In the genomic region with DNA sequence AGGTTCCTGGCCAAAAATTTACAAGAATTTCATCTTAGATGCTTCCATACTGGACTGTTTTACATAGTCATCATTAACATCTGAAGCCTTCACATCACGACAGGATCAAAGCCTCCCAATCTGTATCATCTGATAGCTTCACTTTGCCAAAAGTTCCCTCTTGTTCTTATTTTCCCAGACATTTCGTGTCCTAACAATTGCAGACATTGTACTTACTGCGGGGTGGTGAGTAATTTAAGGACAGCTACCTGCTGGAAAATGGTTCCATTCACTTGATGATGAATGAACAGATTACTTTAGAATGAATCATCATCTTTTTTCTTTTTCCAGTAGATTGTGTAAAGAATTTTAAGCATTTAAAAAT, we compare ENCODE assay signal across 14 cellular contexts.
A peak's percentile ranks its signal among the peaks of the same experiment; 100 is the strongest.
DNase-seq lines count a peak whose midpoint lies in the region; ATAC-seq, FAIRE-seq and TF ChIP-seq lines count a peak whose summit lies in the region.
"Had no signal": no experiment of that assay in that cellular context is flagged by ENCODE, and none has a peak within 500 bp of the region (broad histone marks: within the 10 kb centered on the region; RNA-seq: fewer than 3 reads in every experiment).

No MANE protein-coding gene starts in this region.

- no peaks in the 10 kb centered on the region for H3K27me3 ChIP-seq in astrocyte (ENCODE audit: insufficient read depth, low read length)
- no peaks in the 10 kb centered on the region for H3K27me3 ChIP-seq in keratinocyte (ENCODE audit: control insufficient read depth, extremely low read depth, insufficient read depth, low read length)
- no peaks in the 10 kb centered on the region for H3K27me3 ChIP-seq in stomach smooth muscle (ENCODE audit: control insufficient read depth in 1 of 2, insufficient read depth in 2 of 2, low read length in 2 of 2)
- H3K27me3 ChIP-seq in gastrocnemius medialis = no peaks in the 10 kb centered on the region

- TF ChIP-seq POLR2A in gastrocnemius medialis (IDR thresholded peaks at IDR 0.05) = no peak

- no peaks in the 10 kb centered on the region for H3K27me3 Mint-ChIP-seq in astrocyte (ENCODE audit: low read depth, unreplicated experiment)
- H3K27me3 Mint-ChIP-seq: stimulated activated naive CD8-positive, alpha-beta T cell treated with anti-CD3 and anti-CD28 coated beads, Interleukin-15, Interleukin-2, amounts not matched to agents 100 ng/mL and 50 ng/mL, for 24 hours had no signal

- no peaks in the 10 kb centered on the region for H3K36me3 Mint-ChIP-seq in astrocyte (ENCODE audit: low read depth, unreplicated experiment)

- dilution Hi-C loops in keratinocyte (cut with MboI; ENCODE audit: extremely low pct_ligation_motif_present, low sequenced_read_pairs) = no loop called here

- H3K79me2 ChIP-seq in astrocyte (ENCODE audit: insufficient read depth, low read length) = no peaks in the 10 kb centered on the region
- H3K79me2 ChIP-seq in keratinocyte (ENCODE audit: control insufficient read depth, insufficient read depth, low read length) = no peaks in the 10 kb centered on the region
- H3K79me2 ChIP-seq: parathyroid adenoma had no signal

- H2AFZ ChIP-seq in astrocyte (ENCODE audit: low read depth, low read length) (no peak overlapping the region), keratinocyte (ENCODE audit: control insufficient read depth, low read length) (no peak overlapping the region)
- H2AFZ ChIP-seq: parathyroid adenoma had no signal

- H4K20me1 ChIP-seq in astrocyte (ENCODE audit: insufficient read depth, low read length) (no peaks in the 10 kb centered on the region), keratinocyte (ENCODE audit: control insufficient read depth, extremely low read depth, insufficient read depth, low read length) (no peaks in the 10 kb centered on the region)

- in situ Hi-C loops in gastrocnemius medialis (cut with MboI; ENCODE audit: low sequenced_read_pairs in 4 of 4) = no loop called here

- H3K4me2 ChIP-seq in astrocyte (ENCODE audit: low read length) (peak overlapping the region; percentile 64), keratinocyte (ENCODE audit: control insufficient read depth, extremely low read depth, insufficient read depth, low read depth, low read length) (peak overlapping the region; percentile 31)

- intact Hi-C loops in gastrocnemius medialis (cut with DNase I; ENCODE audit: low total_unique reads) = no loop called here

- DNase-seq in HT1080 (ENCODE audit: low read depth) (peak; percentile 91), astrocyte (ENCODE audit: low read depth) (peak; percentile 92), keratinocyte (ENCODE audit: low read depth, low spot score) (peak; percentile 30), gastrocnemius medialis (no peak), NCI-H510A (lab: John Stamatoyannopoulos, UW) (no peak), NCI-H69 (lab: John Stamatoyannopoulos, UW) (no peak)
- DNase-seq: activated CD8-positive, alpha-beta memory T cell treated with anti-CD3 and anti-CD28 coated beads, Interleukin-2, amount 50 U/mL, for 4 hours; COR-L47; NCI-H748 treated with DMSO at 0.1 percent for 48 hours; stimulated activated CD4-positive, alpha-beta T cell treated with anti-CD3 and anti-CD28 coated beads, Interleukin-4, amount 100 ng/mL, for 4 hours had no signal

- H3K4me3 Mint-ChIP-seq in astrocyte (ENCODE audit: unreplicated experiment) = no peak overlapping the region
- H3K4me3 Mint-ChIP-seq: stimulated activated naive CD8-positive, alpha-beta T cell treated with anti-CD3 and anti-CD28 coated beads, Interleukin-15, Interleukin-2, amounts not matched to agents 100 ng/mL and 50 ng/mL, for 24 hours had no signal

- peak overlapping the region; percentile 64 for H3K27ac ChIP-seq in astrocyte (ENCODE audit: low read depth, low read length)
- no peak overlapping the region for H3K27ac ChIP-seq in keratinocyte (ENCODE audit: control insufficient read depth, insufficient read depth, low read length)
- H3K27ac ChIP-seq in stomach smooth muscle (ENCODE audit: low read length) = peak overlapping the region; percentile 32
- H3K27ac ChIP-seq in gastrocnemius medialis = no peak overlapping the region
- H3K27ac ChIP-seq: parathyroid adenoma, SK-N-MC had no signal

- H3K36me3 ChIP-seq in astrocyte (ENCODE audit: insufficient read depth, low read length) (no peaks in the 10 kb centered on the region), keratinocyte (ENCODE audit: control insufficient read depth in 2 of 2, extremely low read depth in 1 of 2, insufficient read depth in 2 of 2, low read length in 2 of 2) (no peaks in the 10 kb centered on the region), stomach smooth muscle (ENCODE audit: control insufficient read depth in 2 of 2, insufficient read depth in 2 of 2, low read length in 2 of 2) (no peaks in the 10 kb centered on the region), gastrocnemius medialis (no peaks in the 10 kb centered on the region)

- no peak for FAIRE-seq in astrocyte (lab: Jason Lieb, UNC)
- FAIRE-seq in keratinocyte (lab: Jason Lieb, UNC) = peak; percentile 78

- H3K4me3 ChIP-seq in astrocyte (ENCODE audit: insufficient read depth, low read depth, low read length) (no peak overlapping the region), keratinocyte (ENCODE audit: control insufficient read depth in 2 of 3, extremely low read depth in 1 of 3, insufficient read depth in 2 of 3, low read depth in 1 of 3, low read length in 3 of 3) (no peak overlapping the region), stomach smooth muscle (ENCODE audit: low read length in 2 of 2) (peak overlapping the region; percentile 21 to 41), gastrocnemius medialis (no peak overlapping the region)
- H3K4me3 ChIP-seq: SK-N-MC had no signal

- H3K9me3 ChIP-seq in astrocyte (ENCODE audit: insufficient read depth, low read depth, low read length) = no peaks in the 10 kb centered on the region
- H3K9me3 ChIP-seq in keratinocyte (ENCODE audit: control insufficient read depth, low read depth, low read length) = no peaks in the 10 kb centered on the region
- no peaks in the 10 kb centered on the region for H3K9me3 ChIP-seq in stomach smooth muscle (ENCODE audit: control insufficient read depth in 2 of 2, low read length in 2 of 2)
- H3K9me3 ChIP-seq in gastrocnemius medialis = no peaks in the 10 kb centered on the region

- no peak for TF ChIP-seq CTCF in astrocyte (IDR thresholded peaks at IDR 0.05; ENCODE audit: insufficient read depth, low read depth, low read length)
- no peak for TF ChIP-seq CTCF in keratinocyte (optimal IDR thresholded peaks at IDR 0.05 in 1 of 3, IDR thresholded peaks at IDR 0.05 in 1 of 3, conservative IDR thresholded peaks at IDR 0.05 in 1 of 3; ENCODE audit: extremely low read depth in 1 of 3, insufficient read depth in 2 of 3, low read length in 3 of 3)
- no peak for TF ChIP-seq CTCF in gastrocnemius medialis (IDR thresholded peaks at IDR 0.05 in 4 of 5, conservative IDR thresholded peaks at IDR 0.05 in 1 of 5)

- H3K4me1 Mint-ChIP-seq in astrocyte (ENCODE audit: low read depth, unreplicated experiment) = peaks cover 33% of the 10 kb centered on the region

- H3K9me3 Mint-ChIP-seq in astrocyte (ENCODE audit: unreplicated experiment) = no peaks in the 10 kb centered on the region
- H3K9me3 Mint-ChIP-seq: stimulated activated naive CD8-positive, alpha-beta T cell treated with anti-CD3 and anti-CD28 coated beads, Interleukin-15, Interleukin-2, amounts not matched to agents 100 ng/mL and 50 ng/mL, for 24 hours had no signal

- H3K9me1 ChIP-seq in keratinocyte (ENCODE audit: control insufficient read depth, extremely low read depth, insufficient read depth, low read length) = no peaks in the 10 kb centered on the region

- ATAC-seq in gastrocnemius medialis = no peak

- H3K9ac ChIP-seq in astrocyte (ENCODE audit: low read length) = peak overlapping the region; percentile 43
- no peak overlapping the region for H3K9ac ChIP-seq in keratinocyte (ENCODE audit: control insufficient read depth, extremely low read depth, insufficient read depth, low read length)
- H3K9ac ChIP-seq in stomach smooth muscle (ENCODE audit: low read length in 2 of 2) = peak overlapping the region in 1 of 2 donors; percentile 29
- H3K9ac ChIP-seq: parathyroid adenoma had no signal

- H3K4me1 ChIP-seq in astrocyte (ENCODE audit: insufficient read depth, low read length) = peaks cover 16% of the 10 kb centered on the region
- peaks cover 24% of the 10 kb centered on the region for H3K4me1 ChIP-seq in keratinocyte (ENCODE audit: control insufficient read depth, extremely low read depth, insufficient read depth, low read length)
- peaks cover 3% of the 10 kb centered on the region for H3K4me1 ChIP-seq in stomach smooth muscle (ENCODE audit: control insufficient read depth, insufficient read depth, low read length)
- H3K4me1 ChIP-seq in gastrocnemius medialis = no peaks in the 10 kb centered on the region
- H3K4me1 ChIP-seq: parathyroid adenoma had no signal

- H3K27ac Mint-ChIP-seq in astrocyte (ENCODE audit: unreplicated experiment) = peak overlapping the region; percentile 54
- H3K27ac Mint-ChIP-seq: stimulated activated naive CD8-positive, alpha-beta T cell treated with anti-CD3 and anti-CD28 coated beads, Interleukin-15, Interleukin-2, amounts not matched to agents 100 ng/mL and 50 ng/mL, for 24 hours had no signal

Comparison
In these comparisons a context has a peak if more than half of its experiments do, and no peak if none do; other contexts are left out.
1. DNase-seq: peak in HT1080 (single experiment), astrocyte (single experiment) and keratinocyte (single experiment); none in gastrocnemius medialis (0 of 2), NCI-H510A (single experiment) and NCI-H69 (single experiment).
2. H3K27ac ChIP-seq: peak in astrocyte (single experiment) and stomach smooth muscle (single experiment); none in keratinocyte (single experiment) and gastrocnemius medialis (0 of 4).
3. H3K4me3 ChIP-seq: peak in stomach smooth muscle (2 of 2); none in astrocyte (single experiment), keratinocyte (0 of 3) and gastrocnemius medialis (0 of 4).